Comparison of ENCODE assay signal across 7 cellular contexts in genomic region chr16:29118301-29118957, GRCh38.
A peak's percentile ranks its signal among the peaks of the same experiment; 100 is the strongest.
DNase-seq lines count a peak whose midpoint lies in the region; ATAC-seq, FAIRE-seq and TF ChIP-seq lines count a peak whose summit lies in the region.
"Not testable (repeated sequence)": the region's sequence is repeated elsewhere in the genome, so short reads cannot be mapped to it uniquely, and the experiment has no call there.

No MANE protein-coding gene starts in this region.

- not testable (repeated sequence) for H3K79me2 ChIP-seq in OCI-LY3 (ENCODE audit: low read length); HepG2 (ENCODE audit: insufficient read depth, low read length)

- H3K27ac ChIP-seq in OCI-LY3 (ENCODE audit: low read length): peak overlapping the region; percentile 64
- not testable (repeated sequence) for H3K27ac ChIP-seq in HepG2 (ENCODE audit: extremely low read length, insufficient read depth, low read length)

- FAIRE-seq in HepG2 (lab: Jason Lieb, UNC): peak; percentile 26

- H3K9me3 Mint-ChIP-seq in activated CD4-positive, alpha-beta T cell treated with anti-CD3 and anti-CD28 coated beads, Interleukin-2, amount 10 ng/mL, durations not matched to agents 24 days and 14 days; activated naive CD4-positive, alpha-beta T cell treated with anti-CD3 and anti-CD28 coated beads for 36 hours: not testable (repeated sequence)

- 24% methylated on average over 14 of the region's 15 CpGs for WGBS in HepG2 (ENCODE audit: low lambda C conversion rate)

- H3K4me2 ChIP-seq in OCI-LY3 (ENCODE audit: low read length) (peak overlapping the region; percentile 36), HepG2 (ENCODE audit: low read depth, low read length) (peak overlapping the region; percentile 8)

- H3K36me3 Mint-ChIP-seq in activated CD4-positive, alpha-beta T cell treated with anti-CD3 and anti-CD28 coated beads, Interleukin-2, amount 10 ng/mL, durations not matched to agents 24 days and 14 days (ENCODE audit: low read depth): peaks cover 18% of the 10 kb centered on the region
- H3K36me3 Mint-ChIP-seq in activated naive CD4-positive, alpha-beta T cell treated with anti-CD3 and anti-CD28 coated beads for 36 hours (ENCODE audit: low read depth): peaks cover 18% of the 10 kb centered on the region

- TF ChIP-seq POLR2A in HepG2 (IDR thresholded peaks at IDR 0.05; ENCODE audit: insufficient read depth in 1 of 2, low read depth in 2 of 2, low read length in 2 of 2): not testable (repeated sequence)

- H3K4me1 Mint-ChIP-seq in activated CD4-positive, alpha-beta T cell treated with anti-CD3 and anti-CD28 coated beads, Interleukin-2, amount 10 ng/mL, durations not matched to agents 24 days and 14 days: peaks cover 22% of the 10 kb centered on the region
- peaks cover 42% of the 10 kb centered on the region for H3K4me1 Mint-ChIP-seq in activated naive CD4-positive, alpha-beta T cell treated with anti-CD3 and anti-CD28 coated beads for 36 hours (ENCODE audit: low read depth)

- not testable (repeated sequence) for H3K27me3 Mint-ChIP-seq in activated CD4-positive, alpha-beta T cell treated with anti-CD3 and anti-CD28 coated beads, Interleukin-2, amount 10 ng/mL, durations not matched to agents 24 days and 14 days; activated naive CD4-positive, alpha-beta T cell treated with anti-CD3 and anti-CD28 coated beads for 36 hours (ENCODE audit: low read depth)

- not testable (repeated sequence) for H3K9ac ChIP-seq in OCI-LY3 (ENCODE audit: low read length); HepG2 (ENCODE audit: insufficient read depth, low read depth, low read length)

- not testable (repeated sequence) for TF ChIP-seq EP300 in HepG2 (IDR thresholded peaks at IDR 0.05; ENCODE audit: low read depth in 2 of 2, low read length in 2 of 2); HepG2 (CRISPR knock-in tag; IDR thresholded peaks at IDR 0.05; ENCODE audit: borderline replicate concordance)

- POLR2A ChIA-PET in HepG2 (lab: Yijun Ruan, JAX): not testable (repeated sequence)

- CTCF ChIA-PET in activated naive CD4-positive, alpha-beta T cell treated with anti-CD3 and anti-CD28 coated beads for 36 hours (lab: Charles Lee); HepG2 (lab: Yijun Ruan, JAX; ENCODE audit: low intra/inter-chr PET ratio, low total read pairs): not testable (repeated sequence)

- BruUV-seq in HepG2 (replicated peaks; lab: Mats Ljungman, UMichigan): not testable (repeated sequence)

- not testable (repeated sequence) for H3K36me3 ChIP-seq in OCI-LY3 (replicated peaks; ENCODE audit: low read depth, low read length); HepG2 (replicated peaks in 1 of 2; ENCODE audit: control insufficient read depth in 1 of 2, insufficient read depth in 2 of 2, low read length in 2 of 2)

- peak overlapping the region; percentile 49 for H3K27ac Mint-ChIP-seq in activated CD4-positive, alpha-beta T cell treated with anti-CD3 and anti-CD28 coated beads, Interleukin-2, amount 10 ng/mL, durations not matched to agents 24 days and 14 days
- not testable (repeated sequence) for H3K27ac Mint-ChIP-seq in activated naive CD4-positive, alpha-beta T cell treated with anti-CD3 and anti-CD28 coated beads for 36 hours

- in situ Hi-C loops in HepG2 (cut with HindIII; ENCODE audit: extremely low pct_ligation_motif_present, low pct_unique_long_range_greater_than_20kb): loop anchor here (10.0 to 25.0 kb wide), 2 partner anchors 94 to 136 kb away; no protein-coding TSS in a partner anchor

- not testable (repeated sequence) for H3K4me3 ChIP-seq in Jurkat, Clone E6-1 (ENCODE audit: low read length); OCI-LY3 (ENCODE audit: low read length); HepG2 (replicated peaks in 1 of 3; ENCODE audit: insufficient read depth in 1 of 3, low read depth in 2 of 3, low read length in 3 of 3)

- H2AFZ ChIP-seq in OCI-LY3 (ENCODE audit: low read depth, low read length); HepG2 (ENCODE audit: low read length): not testable (repeated sequence)

- TF ChIP-seq CTCF in OCI-LY3 (IDR thresholded peaks at IDR 0.05; ENCODE audit: low read depth, low read length); HepG2 (CRISPR knock-in tag; IDR thresholded peaks at IDR 0.05): not testable (repeated sequence)

- TF ChIP-seq RAD21 in HepG2 (CRISPR knock-in tag; IDR thresholded peaks at IDR 0.05): not testable (repeated sequence)

- intact Hi-C loops in activated CD4-positive, alpha-beta T cell treated with anti-CD3 and anti-CD28 coated beads, Interleukin-2, amount 10 ng/mL, durations not matched to agents 24 days and 14 days (cut with micrococcal nuclease); activated naive CD4-positive, alpha-beta T cell treated with anti-CD3 and anti-CD28 coated beads for 36 hours (cut with micrococcal nuclease); HepG2 (cut with micrococcal nuclease; ENCODE audit: unreplicated experiment): not testable (repeated sequence)

- H4K20me1 ChIP-seq in OCI-LY3 (ENCODE audit: insufficient read depth, low read length); HepG2 (ENCODE audit: insufficient read depth, low read length): not testable (repeated sequence)

- ATAC-seq in esophagus mucosa: peak; percentile 53
- ATAC-seq in HepG2: not testable (repeated sequence)

- not testable (repeated sequence) for H3K9me3 ChIP-seq in OCI-LY3 (ENCODE audit: insufficient read depth, low read length); HepG2 (ENCODE audit: low read length)

- not testable (repeated sequence) for H3K4me3 Mint-ChIP-seq in activated CD4-positive, alpha-beta T cell treated with anti-CD3 and anti-CD28 coated beads, Interleukin-2, amount 10 ng/mL, durations not matched to agents 24 days and 14 days; activated naive CD4-positive, alpha-beta T cell treated with anti-CD3 and anti-CD28 coated beads for 36 hours

- peak; percentile 48 for DNase-seq in Jurkat, Clone E6-1 (ENCODE audit: low read depth, low spot score)
- DNase-seq in activated CD4-positive, alpha-beta T cell treated with anti-CD3 and anti-CD28 coated beads, Interleukin-2, amount 10 ng/mL, durations not matched to agents 24 days and 14 days; HepG2 (ENCODE audit: low spot score): not testable (repeated sequence)
- peak; percentile 44 for DNase-seq in activated naive CD4-positive, alpha-beta T cell treated with anti-CD3 and anti-CD28 coated beads for 36 hours
- peak; percentile 18 for DNase-seq in stimulated activated CD4-positive, alpha-beta T cell treated with anti-CD3 and anti-CD28 coated beads, Interleukin-15, amount 100 ng/mL, for 24 hours

- not testable (repeated sequence) for H3K27me3 ChIP-seq in OCI-LY3 (ENCODE audit: low read depth, low read length); HepG2 (ENCODE audit: control insufficient read depth in 1 of 2, insufficient read depth in 2 of 2, low read length in 2 of 2)

- peaks cover 40% of the 10 kb centered on the region for H3K4me1 ChIP-seq in OCI-LY3 (ENCODE audit: low read length)
- peaks cover 27% of the 10 kb centered on the region for H3K4me1 ChIP-seq in HepG2 (ENCODE audit: insufficient read depth, low read length)

TF ChIP-seq in HepG2, 621 proteins besides CTCF, POLR2A, EP300 and RAD21:
- TF ChIP-seq FOXA3 (CRISPR knock-in tag; IDR thresholded peaks at IDR 0.05): 0 out of 2 replicates have a peak, but pooled peaks have one; percentile 44
- TF ChIP-seq SALL1 (CRISPR knock-in tag; IDR thresholded peaks at IDR 0.05): 0 out of 2 replicates have a peak, but pooled peaks have one; percentile 18
- TF ChIP-seq, protein P1, sequence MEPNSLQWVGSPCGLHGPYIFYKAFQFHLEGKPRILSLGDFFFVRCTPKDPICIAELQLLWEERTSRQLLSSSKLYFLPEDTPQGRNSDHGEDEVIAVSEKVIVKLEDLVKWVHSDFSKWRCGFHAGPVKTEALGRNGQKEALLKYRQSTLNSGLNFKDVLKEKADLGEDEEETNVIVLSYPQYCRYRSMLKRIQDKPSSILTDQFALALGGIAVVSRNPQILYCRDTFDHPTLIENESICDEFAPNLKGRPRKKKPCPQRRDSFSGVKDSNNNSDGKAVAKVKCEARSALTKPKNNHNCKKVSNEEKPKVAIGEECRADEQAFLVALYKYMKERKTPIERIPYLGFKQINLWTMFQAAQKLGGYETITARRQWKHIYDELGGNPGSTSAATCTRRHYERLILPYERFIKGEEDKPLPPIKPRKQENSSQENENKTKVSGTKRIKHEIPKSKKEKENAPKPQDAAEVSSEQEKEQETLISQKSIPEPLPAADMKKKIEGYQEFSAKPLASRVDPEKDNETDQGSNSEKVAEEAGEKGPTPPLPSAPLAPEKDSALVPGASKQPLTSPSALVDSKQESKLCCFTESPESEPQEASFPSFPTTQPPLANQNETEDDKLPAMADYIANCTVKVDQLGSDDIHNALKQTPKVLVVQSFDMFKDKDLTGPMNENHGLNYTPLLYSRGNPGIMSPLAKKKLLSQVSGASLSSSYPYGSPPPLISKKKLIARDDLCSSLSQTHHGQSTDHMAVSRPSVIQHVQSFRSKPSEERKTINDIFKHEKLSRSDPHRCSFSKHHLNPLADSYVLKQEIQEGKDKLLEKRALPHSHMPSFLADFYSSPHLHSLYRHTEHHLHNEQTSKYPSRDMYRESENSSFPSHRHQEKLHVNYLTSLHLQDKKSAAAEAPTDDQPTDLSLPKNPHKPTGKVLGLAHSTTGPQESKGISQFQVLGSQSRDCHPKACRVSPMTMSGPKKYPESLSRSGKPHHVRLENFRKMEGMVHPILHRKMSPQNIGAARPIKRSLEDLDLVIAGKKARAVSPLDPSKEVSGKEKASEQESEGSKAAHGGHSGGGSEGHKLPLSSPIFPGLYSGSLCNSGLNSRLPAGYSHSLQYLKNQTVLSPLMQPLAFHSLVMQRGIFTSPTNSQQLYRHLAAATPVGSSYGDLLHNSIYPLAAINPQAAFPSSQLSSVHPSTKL (CRISPR knock-in tag; IDR thresholded peaks at IDR 0.05): 0 out of 2 replicates have a peak, but pooled peaks have one; percentile 9
- TF ChIP-seq, protein P2, sequence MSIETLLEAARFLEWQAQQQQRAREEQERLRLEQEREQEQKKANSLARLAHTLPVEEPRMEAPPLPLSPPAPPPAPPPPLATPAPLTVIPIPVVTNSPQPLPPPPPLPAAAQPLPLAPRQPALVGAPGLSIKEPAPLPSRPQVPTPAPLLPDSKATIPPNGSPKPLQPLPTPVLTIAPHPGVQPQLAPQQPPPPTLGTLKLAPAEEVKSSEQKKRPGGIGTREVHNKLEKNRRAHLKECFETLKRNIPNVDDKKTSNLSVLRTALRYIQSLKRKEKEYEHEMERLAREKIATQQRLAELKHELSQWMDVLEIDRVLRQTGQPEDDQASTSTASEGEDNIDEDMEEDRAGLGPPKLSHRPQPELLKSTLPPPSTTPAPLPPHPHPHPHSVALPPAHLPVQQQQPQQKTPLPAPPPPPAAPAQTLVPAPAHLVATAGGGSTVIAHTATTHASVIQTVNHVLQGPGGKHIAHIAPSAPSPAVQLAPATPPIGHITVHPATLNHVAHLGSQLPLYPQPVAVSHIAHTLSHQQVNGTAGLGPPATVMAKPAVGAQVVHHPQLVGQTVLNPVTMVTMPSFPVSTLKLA (IDR thresholded peaks at IDR 0.05): peak; percentile 88
